8 cellular contexts compared by ENCODE assay signal in the genomic region with DNA sequence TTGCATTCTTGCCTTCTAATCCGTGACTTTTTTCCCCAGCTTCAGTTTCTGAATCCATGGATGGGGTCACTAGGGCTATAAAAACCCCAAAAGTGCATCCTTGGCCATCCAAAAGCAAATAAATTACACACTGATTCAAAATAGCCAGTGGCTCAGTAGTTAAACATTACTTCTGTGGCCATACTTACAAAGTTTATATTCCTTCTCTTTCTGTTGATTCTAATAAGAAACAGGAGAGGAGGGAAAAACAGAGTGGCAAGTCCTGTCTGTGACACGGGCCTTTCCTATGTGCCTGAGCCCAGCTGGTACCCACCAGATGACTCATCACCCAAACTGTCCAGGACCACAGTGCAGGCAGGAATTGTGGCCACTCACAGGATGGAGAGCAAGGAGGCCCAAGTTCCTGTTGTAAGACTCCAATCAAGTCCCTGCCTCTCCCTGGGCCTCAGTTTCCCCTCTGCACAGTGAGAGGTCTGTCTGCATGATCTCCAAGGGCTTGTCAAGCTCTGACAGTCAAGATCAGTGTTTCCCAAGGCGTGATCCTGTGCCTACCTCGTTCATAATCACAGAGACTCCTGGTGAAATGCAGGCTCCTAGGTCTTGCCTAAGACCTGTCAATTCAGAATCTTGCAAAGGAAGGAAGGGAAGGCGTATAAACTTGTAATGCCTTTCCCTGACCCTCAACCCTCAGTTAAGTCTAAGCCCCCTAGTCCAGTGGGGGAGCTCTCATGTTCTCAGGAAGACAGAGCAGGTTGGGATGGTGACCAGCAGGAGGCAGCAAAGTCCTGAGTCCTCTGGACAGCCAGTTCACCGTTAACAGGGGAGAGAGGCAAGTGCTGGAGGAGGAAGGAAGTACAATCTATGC. TPM values are rescaled to one million over a fixed set of nuclear protein-coding genes. Genes with fewer than 3 reads are reported as not detected.
DNase-seq lines count a peak whose midpoint lies in the region; ATAC-seq and TF ChIP-seq lines count a peak whose summit lies in the region.

No MANE protein-coding gene starts in this region.

- H3K9me3 Mint-ChIP-seq in neural crest cell: no peaks in the 10 kb centered on the region

- peak; percentile 83 for TF ChIP-seq CTCF in neural crest cell (conservative IDR thresholded peaks at IDR 0.05)

- no peaks in the 10 kb centered on the region for H3K9me3 ChIP-seq in subcutaneous abdominal adipose tissue (ENCODE audit: control insufficient read depth in 5 of 5, low read length in 5 of 5)

- no peaks in the 10 kb centered on the region for H3K27me3 ChIP-seq in subcutaneous abdominal adipose tissue (ENCODE audit: control insufficient read depth in 5 of 5, insufficient read depth in 4 of 5, low read length in 5 of 5)

- H3K36me3 ChIP-seq in subcutaneous abdominal adipose tissue (ENCODE audit: control insufficient read depth in 5 of 5, insufficient read depth in 5 of 5, low read length in 5 of 5): peaks cover 15 to 90% (median 73%) of the 10 kb centered on the region in 5 donors

- H3K27ac Mint-ChIP-seq in neural crest cell (ENCODE audit: unreplicated experiment): no peak overlapping the region

- no peaks in the 10 kb centered on the region for H3K4me1 Mint-ChIP-seq in neural crest cell

- no peak overlapping the region for H3K4me3 Mint-ChIP-seq in neural crest cell

- no peaks in the 10 kb centered on the region for H3K27me3 Mint-ChIP-seq in neural crest cell (ENCODE audit: low read depth)

- ATAC-seq in GM18909 (IDR thresholded peaks at IDR 0.05; ENCODE audit: poor library complexity, unreplicated experiment) (peak; percentile 83), HG03280 (IDR thresholded peaks at IDR 0.05; ENCODE audit: unreplicated experiment) (peak; percentile 77)

- H3K27ac ChIP-seq in subcutaneous abdominal adipose tissue (ENCODE audit: low read depth, low read length): peak overlapping the region; percentile 68

- no peaks in the 10 kb centered on the region for H3K36me3 Mint-ChIP-seq in neural crest cell (ENCODE audit: low read depth)

- DNase-seq in Ammon's horn (ENCODE audit: low spot score) (peak; percentile 84), fibroblast of peridontal ligament (ENCODE audit: extremely low read depth) (peak; percentile 83), neural crest cell (ENCODE audit: low read depth, low spot score) (peak; percentile 71)
- peak; percentile 78 to 80 for DNase-seq in activated T-cell treated with anti-CD3 and anti-CD28 coated beads, Interleukin-2, amount 50 U/mL, for 48 hours

- no peak overlapping the region for H3K4me3 ChIP-seq in subcutaneous abdominal adipose tissue (ENCODE audit: low read depth in 1 of 5, low read length in 5 of 5)

- H3K9ac ChIP-seq in subcutaneous abdominal adipose tissue (ENCODE audit: low read length in 5 of 5): no peak overlapping the region

- peaks cover 4 to 39% (median 34%) of the 10 kb centered on the region in 5 donors for H3K4me1 ChIP-seq in subcutaneous abdominal adipose tissue (ENCODE audit: control insufficient read depth in 5 of 5, insufficient read depth in 5 of 5, low read length in 5 of 5)

TF ChIP-seq in PFSK-1, 5 proteins besides CTCF, POLR2A, EP300 and RAD21:
- TF ChIP-seq FOXP2 (optimal IDR thresholded peaks at IDR 0.05; ENCODE audit: borderline replicate concordance, extremely low read depth, extremely low read length, insufficient read depth): peak; percentile 23
- no peak for TF ChIP-seq TAF1 (IDR thresholded peaks at IDR 0.05; ENCODE audit: borderline replicate concordance, insufficient read depth, low read length)

RNA-seq across cellular contexts. Expression of gene TNIP1, which starts 29.5 kb away (rescaled TPM):
- 74.0 TPM for polyA plus RNA-seq in PFSK-1 (2012; ENCODE audit: insufficient read length, low read depth)
- 34.6 and 37.1 TPM in 2 replicates for total RNA-seq in neural crest cell

RNA-seq across cellular contexts. Expression of gene GPX3, which starts 30.9 kb away (rescaled TPM):
- polyA plus RNA-seq in PFSK-1 (2012; ENCODE audit: insufficient read length, low read depth): 70.6 TPM
- total RNA-seq in neural crest cell: 4.6 and 4.8 TPM in 2 replicates
